ENCODE assay signal across 8 cellular contexts in genomic region chr2:184596819-184597411, GRCh38. TPM values are rescaled to one million over a fixed set of nuclear protein-coding genes. Genes with fewer than 3 reads are reported as not detected.
DNase-seq lines count a peak whose midpoint lies in the region; ATAC-seq, FAIRE-seq and TF ChIP-seq lines count a peak whose summit lies in the region.

No MANE protein-coding gene starts in this region.

- peaks cover 33% of the 10 kb centered on the region for H3K27me3 Mint-ChIP-seq in endodermal cell (ENCODE audit: insufficient read depth)

- H3K9ac ChIP-seq in NT2/D1 (ENCODE audit: insufficient read length, low read depth) (peak overlapping the region; percentile 36), endodermal cell (ENCODE audit: extremely low read depth, low read length, poor library complexity, severe bottlenecking) (no peak overlapping the region), neural cell (ENCODE audit: low read length) (peak overlapping the region; percentile 74)

- H3K79me2 ChIP-seq in neural cell (replicated peaks; ENCODE audit: insufficient read depth, low read length), result peaks cover 17% of the 10 kb centered on the region

- peak overlapping the region; percentile 61 for H2AFZ ChIP-seq in neural cell (ENCODE audit: low read depth, low read length)

- H3K27ac Mint-ChIP-seq in endodermal cell, result no peak overlapping the region

- H3K4me1 ChIP-seq in NT2/D1 (ENCODE audit: insufficient read depth, insufficient read length) (no peaks in the 10 kb centered on the region), endodermal cell (ENCODE audit: control insufficient read depth, insufficient read depth, low read length) (no peaks in the 10 kb centered on the region)

- ATAC-seq in GM21390 (IDR thresholded peaks at IDR 0.05; ENCODE audit: unreplicated experiment), result peak; percentile 26

- H3K4me3 Mint-ChIP-seq in endodermal cell, result peak overlapping the region; percentile 54

- H3K9me3 Mint-ChIP-seq in endodermal cell, result no peaks in the 10 kb centered on the region

- DNase-seq in AG09319 (ENCODE audit: extremely low read depth, low read depth) (no peak), NT2/D1 (ENCODE audit: low read depth, low spot score) (no peak), endodermal cell (no peak), HTR-8/SVneo (ENCODE audit: insufficient read length, low spot score) (no peak), iPS-NIHi7 (ENCODE audit: extremely low spot score) (no peak)
- DNase-seq in stimulated activated naive CD4-positive, alpha-beta T cell treated with Interleukin-2 at 50 U/mL for 16 hours (lab: John Stamatoyannopoulos, UW), result no peak

- H3K4me3 ChIP-seq in NT2/D1 (ENCODE audit: insufficient read length, low read depth), result peak overlapping the region; percentile 67
- peak overlapping the region; percentile 79 for H3K4me3 ChIP-seq in endodermal cell (ENCODE audit: low read length)
- H3K4me3 ChIP-seq in neural cell (ENCODE audit: low read length), result peak overlapping the region; percentile 74

- 67 to 81% methylated on average over 3 to 5 of the region's 5 CpGs for WGBS in endodermal cell (ENCODE audit: insufficient coverage in 1 of 2, insufficient read length in 1 of 2), 2 experiments

- H3F3A ChIP-seq in neural cell (ENCODE audit: insufficient read depth, low read length, poor library complexity, severe bottlenecking), result peaks cover 4% of the 10 kb centered on the region

- no peaks in the 10 kb centered on the region for H3K36me3 Mint-ChIP-seq in endodermal cell (ENCODE audit: low read depth)

- H3K27me3 ChIP-seq in NT2/D1 (ENCODE audit: insufficient read depth, insufficient read length) (peaks cover 38% of the 10 kb centered on the region), endodermal cell (ENCODE audit: control insufficient read depth, insufficient read depth, low read length, poor library complexity, severe bottlenecking) (peaks cover 40% of the 10 kb centered on the region), neural cell (ENCODE audit: insufficient read depth, low read depth, low read length) (no peaks in the 10 kb centered on the region)

- FAIRE-seq in HTR-8/SVneo (lab: Jason Lieb, UNC), result no peak

- TF ChIP-seq EP300 in neural cell (conservative IDR thresholded peaks at IDR 0.05; ENCODE audit: poor library complexity, severe bottlenecking), result no peak

- H3K9me2 ChIP-seq in neural cell (ENCODE audit: insufficient read depth, low read length), result no peaks in the 10 kb centered on the region

- TF ChIP-seq CTCF in AG09319 (IDR thresholded peaks at IDR 0.05; ENCODE audit: low read depth, low read length) (peak; percentile 24), endodermal cell (conservative IDR thresholded peaks at IDR 0.05) (peak; percentile 30), neural cell (IDR thresholded peaks at IDR 0.05; ENCODE audit: poor library complexity, severe bottlenecking) (no peak)

- H3K4me1 Mint-ChIP-seq in endodermal cell, result peaks cover 11% of the 10 kb centered on the region

- TF ChIP-seq RAD21 in neural cell (conservative IDR thresholded peaks at IDR 0.05), result no peak

- H3K9me3 ChIP-seq in NT2/D1 (ENCODE audit: insufficient read depth, low read length) (no peaks in the 10 kb centered on the region), endodermal cell (ENCODE audit: control insufficient read depth, low read length) (no peaks in the 10 kb centered on the region), neural cell (ENCODE audit: low read length) (no peaks in the 10 kb centered on the region)

- H3K36me3 ChIP-seq in NT2/D1 (ENCODE audit: insufficient read depth, insufficient read length, low read length) (no peaks in the 10 kb centered on the region), endodermal cell (ENCODE audit: control insufficient read depth, insufficient read depth, low read length) (no peaks in the 10 kb centered on the region), neural cell (ENCODE audit: insufficient read depth, low read length) (no peaks in the 10 kb centered on the region)

- H4K20me1 ChIP-seq in neural cell (ENCODE audit: insufficient read depth), result no peaks in the 10 kb centered on the region

- peak overlapping the region; percentile 69 for H3K4me2 ChIP-seq in neural cell (ENCODE audit: low read length)

- H3K27ac ChIP-seq in endodermal cell (ENCODE audit: low read depth, low read length) (no peak overlapping the region), neural cell (ENCODE audit: low read length) (peak overlapping the region; percentile 80)

TF ChIP-seq in neural cell, 6 proteins besides CTCF, POLR2A, EP300 and RAD21:
- TF ChIP-seq POLR2AphosphoS5 (IDR thresholded peaks at IDR 0.05) (no peak), SMC3 (conservative IDR thresholded peaks at IDR 0.05; ENCODE audit: poor library complexity) (no peak), EZH2 (IDR thresholded peaks at IDR 0.05; ENCODE audit: borderline replicate concordance, insufficient read depth, low read length, poor library complexity, severe bottlenecking) (no peak), MXI1 (conservative IDR thresholded peaks at IDR 0.05; ENCODE audit: poor library complexity, severe bottlenecking) (no peak), TAF1 (IDR thresholded peaks at IDR 0.05; ENCODE audit: low read depth) (no peak), REST (IDR thresholded peaks at IDR 0.05; ENCODE audit: borderline replicate concordance) (no peak)
TF ChIP-seq in neural cell: peak in this region for 0.

RNA-seq across cellular contexts. Expression of gene ZNF804A, which starts 1.4 kb away (rescaled TPM):
- under 1 TPM in 1 of 2 donors, not detected in 1; 0.15 TPM for total RNA-seq in endodermal cell
- 1.1 TPM for polyA plus RNA-seq in endodermal cell (2013, experiment 1 of 2)
- 1.2 TPM for polyA plus RNA-seq in endodermal cell (2013, experiment 2 of 2)
- polyA plus RNA-seq in neural cell, result 2.7 and 2.9 TPM in 2 replicates
- polyA minus RNA-seq in neural cell, result 10.7 and 11.0 TPM in 2 replicates
